17 cellular contexts compared by ENCODE assay signal in the genomic region with DNA sequence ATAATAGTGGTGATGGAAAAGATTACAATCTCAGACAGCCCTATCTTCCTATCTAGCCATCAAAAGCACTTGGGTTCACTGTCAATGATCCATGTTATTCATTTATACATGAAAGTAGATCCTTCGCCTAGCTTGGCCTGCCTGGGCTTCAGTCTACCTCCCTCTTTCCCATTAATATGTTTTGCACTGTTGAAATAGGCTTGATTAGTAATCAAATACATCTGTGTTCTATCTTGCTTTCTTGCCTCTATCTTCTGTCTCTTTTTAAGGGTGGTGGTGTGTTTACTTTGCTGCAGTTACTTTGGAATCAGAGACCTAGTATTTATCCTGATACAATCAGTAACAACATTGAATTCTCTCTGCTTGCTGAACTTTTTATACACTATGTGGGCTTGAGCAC.
DNase-seq lines count a peak whose midpoint lies in the region; ATAC-seq and TF ChIP-seq lines count a peak whose summit lies in the region.
"Had no signal": no experiment of that assay in that cellular context is flagged by ENCODE, and none has a peak within 500 bp of the region (broad histone marks: within the 10 kb centered on the region; RNA-seq: fewer than 3 reads in every experiment).

No MANE protein-coding gene starts in this region.

- ATAC-seq in SK-N-SH treated with all-trans-retinoic acid at 6 μM for 48 hours: peak; percentile 51; the same call in 2 of the 3 replicates
- no peak for ATAC-seq in activated T-cell treated with anti-CD3 and anti-CD28 coated beads, Interleukin-2, amount 50 U/mL, for 72 hours (replicated peaks in 1 of 2)
- ATAC-seq in HG02938 (IDR thresholded peaks at IDR 0.05; ENCODE audit: unreplicated experiment): no peak
- ATAC-seq: GM12878 had no signal

- H3K4me2 ChIP-seq in SK-N-SH: no peak overlapping the region

- 61% methylated on average over 1 of the region's 1 CpG for WGBS in SK-N-SH (ENCODE audit: low lambda C conversion rate)

- H3K36me3 ChIP-seq in SK-N-SH (replicated peaks in 1 of 2; ENCODE audit: control insufficient read depth in 1 of 2, insufficient read depth in 2 of 2, low read length in 1 of 2): no peaks in the 10 kb centered on the region
- no peaks in the 10 kb centered on the region for H3K36me3 ChIP-seq in vagina

- no peak overlapping the region for H3K4me3 Mint-ChIP-seq in nephron progenitor cell
- H3K4me3 Mint-ChIP-seq in activated T-cell treated with anti-CD3 and anti-CD28 coated beads, Interleukin-2, amount 50 U/mL, for 72 hours: no peak overlapping the region
- H3K4me3 Mint-ChIP-seq: CD4-positive, alpha-beta T cell had no signal

- TF ChIP-seq RAD21 in SK-N-SH (IDR thresholded peaks at IDR 0.05; ENCODE audit: low read length): no peak

- peak overlapping the region in 1 of 2 experiments; percentile 55; a peak in 2 of 4 replicates for H3K27ac ChIP-seq in SK-N-SH (ENCODE audit: low read depth in 2 of 2, low read length in 1 of 2)
- peak overlapping the region; percentile 8 for H3K27ac ChIP-seq in vagina
- H3K27ac ChIP-seq: 22Rv1, GM23248, HL-60 had no signal

- peaks cover 0 to 3% of the 10 kb centered on the region in 2 experiments; a peak in 2 of 4 replicates for H3K4me1 ChIP-seq in SK-N-SH (ENCODE audit: control insufficient read depth in 1 of 2, insufficient read depth in 2 of 2, low read depth in 1 of 2, low read length in 1 of 2)
- no peaks in the 10 kb centered on the region for H3K4me1 ChIP-seq in vagina

- H3K27me3 ChIP-seq in SK-N-SH (ENCODE audit: insufficient read depth) (no peaks in the 10 kb centered on the region), vagina (no peaks in the 10 kb centered on the region)

- H3K79me2 ChIP-seq in SK-N-SH (ENCODE audit: insufficient read depth): no peaks in the 10 kb centered on the region

- no peak for TF ChIP-seq EP300 in SK-N-SH (IDR thresholded peaks at IDR 0.05; ENCODE audit: borderline replicate concordance in 1 of 2, low read depth in 1 of 2, low read length in 1 of 2)

- H3K4me3 ChIP-seq in SK-N-SH (ENCODE audit: low read depth in 2 of 2, low read length in 1 of 2) (no peak overlapping the region), fibroblast of villous mesenchyme (ENCODE audit: low read depth, low read length) (no peak overlapping the region), vagina (no peak overlapping the region)
- H3K4me3 ChIP-seq: GM12878, GM23248 had no signal

- no peaks in the 10 kb centered on the region for H4K20me1 ChIP-seq in SK-N-SH (ENCODE audit: insufficient read depth)

- H3K9me3 Mint-ChIP-seq in nephron progenitor cell: peaks cover 14% of the 10 kb centered on the region
- H3K9me3 Mint-ChIP-seq in activated T-cell treated with anti-CD3 and anti-CD28 coated beads, Interleukin-2, amount 50 U/mL, for 72 hours: no peaks in the 10 kb centered on the region
- H3K9me3 Mint-ChIP-seq: CD4-positive, alpha-beta T cell had no signal

- peak overlapping the region; percentile 0 for H3K27ac Mint-ChIP-seq in nephron progenitor cell
- no peak overlapping the region for H3K27ac Mint-ChIP-seq in activated T-cell treated with anti-CD3 and anti-CD28 coated beads, Interleukin-2, amount 50 U/mL, for 72 hours
- H3K27ac Mint-ChIP-seq: CD4-positive, alpha-beta T cell had no signal

- TF ChIP-seq CTCF in SK-N-SH (IDR thresholded peaks at IDR 0.05): no peak
- no peak for TF ChIP-seq CTCF in fibroblast of villous mesenchyme (IDR thresholded peaks at IDR 0.05; ENCODE audit: insufficient read depth, low read depth, low read length)
- TF ChIP-seq CTCF in nephron progenitor cell (IDR thresholded peaks at IDR 0.05): no peak
- no peak for TF ChIP-seq CTCF in vagina (IDR thresholded peaks at IDR 0.05)

- POLR2A ChIA-PET in SK-N-SH (lab: Yijun Ruan, JAX): no interaction called here

- H3K9me2 ChIP-seq in SK-N-SH: no peaks in the 10 kb centered on the region

- no peaks in the 10 kb centered on the region for H3F3A ChIP-seq in SK-N-SH (replicated peaks; ENCODE audit: insufficient read depth)

- H3K27me3 Mint-ChIP-seq in nephron progenitor cell (ENCODE audit: low read depth, poor library complexity): peaks cover 3% of the 10 kb centered on the region
- no peaks in the 10 kb centered on the region for H3K27me3 Mint-ChIP-seq in activated T-cell treated with anti-CD3 and anti-CD28 coated beads, Interleukin-2, amount 50 U/mL, for 72 hours (ENCODE audit: low read depth)
- H3K27me3 Mint-ChIP-seq: CD4-positive, alpha-beta T cell had no signal

- intact Hi-C loops in vagina (cut with DNase I): no loop called here

- peaks cover 27% of the 10 kb centered on the region for H3K4me1 Mint-ChIP-seq in nephron progenitor cell
- no peaks in the 10 kb centered on the region for H3K4me1 Mint-ChIP-seq in activated T-cell treated with anti-CD3 and anti-CD28 coated beads, Interleukin-2, amount 50 U/mL, for 72 hours (ENCODE audit: low read depth)

- DNase-seq in SK-N-SH (no peak), fibroblast of villous mesenchyme (ENCODE audit: low read depth) (peak; percentile 28), nephron progenitor cell (no peak), vagina (ENCODE audit: extremely low spot score in 2 of 2) (no peak), NCI-H1694 treated with DMSO at 0.1 percent for 48 hours (lab: John Stamatoyannopoulos, UW) (no peak)
- no peak for DNase-seq in activated T-cell treated with anti-CD3 and anti-CD28 coated beads, Interleukin-2, amount 50 U/mL, for 72 hours
- DNase-seq: C1 segment of cervical spinal cord; Calu3; CD4-positive, alpha-beta T cell; DMS 273 treated with DMSO at 0.1 percent for 48 hours; GM23248; H7 had no signal

- no peak overlapping the region for H2AFZ ChIP-seq in SK-N-SH (ENCODE audit: low read depth)

- TF ChIP-seq POLR2A in vagina (IDR thresholded peaks at IDR 0.05): no peak

- H3K9ac ChIP-seq in SK-N-SH: no peak overlapping the region
- H3K9ac ChIP-seq: GM23248 had no signal

- H3K36me3 Mint-ChIP-seq in nephron progenitor cell (ENCODE audit: low read depth): no peaks in the 10 kb centered on the region
- no peaks in the 10 kb centered on the region for H3K36me3 Mint-ChIP-seq in activated T-cell treated with anti-CD3 and anti-CD28 coated beads, Interleukin-2, amount 50 U/mL, for 72 hours (ENCODE audit: insufficient read depth in 2 of 2)

- H3K9me3 ChIP-seq in SK-N-SH (no peaks in the 10 kb centered on the region), vagina (no peaks in the 10 kb centered on the region)

- CTCF ChIA-PET in SK-N-SH (lab: Yijun Ruan, JAX): no interaction called here

TF ChIP-seq in SK-N-SH treated with all-trans-retinoic acid at 6 μM for 48 hours, 23 proteins besides CTCF, POLR2A, EP300 and RAD21 (continues in another document):
- TF ChIP-seq ZFP30 (CRISPR knock-in tag; IDR thresholded peaks at IDR 0.05): no peak
- TF ChIP-seq ARNTL (CRISPR knock-in tag; IDR thresholded peaks at IDR 0.05; ENCODE audit: borderline replicate concordance, low read depth): no peak
- TF ChIP-seq ESRRG (CRISPR knock-in tag; IDR thresholded peaks at IDR 0.05): no peak
- no peak for TF ChIP-seq ZC3H10 (CRISPR knock-in tag; IDR thresholded peaks at IDR 0.05)
- TF ChIP-seq SNAI2 (CRISPR knock-in tag; IDR thresholded peaks at IDR 0.05): no peak
- no peak for TF ChIP-seq ZFP3 (CRISPR knock-in tag; IDR thresholded peaks at IDR 0.05)
- TF ChIP-seq CSRNP3 (CRISPR knock-in tag; IDR thresholded peaks at IDR 0.05): no peak

TF ChIP-seq in SK-N-SH, 30 proteins besides CTCF, POLR2A, EP300 and RAD21 (continues in another document):
- TF ChIP-seq PBX3 (IDR thresholded peaks at IDR 0.05): no peak
- TF ChIP-seq CHD2 (IDR thresholded peaks at IDR 0.05; ENCODE audit: low read length, partially characterized antibody): no peak
- TF ChIP-seq USF2 (IDR thresholded peaks at IDR 0.05; ENCODE audit: borderline replicate concordance, low read depth, low read length): no peak
- TF ChIP-seq EZH2phosphoT487 (IDR thresholded peaks at IDR 0.05; ENCODE audit: borderline replicate concordance, low read depth): no peak
- TF ChIP-seq, protein P1, sequence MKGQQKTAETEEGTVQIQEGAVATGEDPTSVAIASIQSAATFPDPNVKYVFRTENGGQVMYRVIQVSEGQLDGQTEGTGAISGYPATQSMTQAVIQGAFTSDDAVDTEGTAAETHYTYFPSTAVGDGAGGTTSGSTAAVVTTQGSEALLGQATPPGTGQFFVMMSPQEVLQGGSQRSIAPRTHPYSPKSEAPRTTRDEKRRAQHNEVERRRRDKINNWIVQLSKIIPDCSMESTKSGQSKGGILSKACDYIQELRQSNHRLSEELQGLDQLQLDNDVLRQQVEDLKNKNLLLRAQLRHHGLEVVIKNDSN (IDR thresholded peaks at IDR 0.05; ENCODE audit: borderline replicate concordance, low read depth): no peak
- no peak for TF ChIP-seq FOXM1 (IDR thresholded peaks at IDR 0.05; ENCODE audit: low read depth)
- TF ChIP-seq TEAD4 (IDR thresholded peaks at IDR 0.05; ENCODE audit: borderline replicate concordance, insufficient read depth): no peak
- TF ChIP-seq MEF2A (IDR thresholded peaks at IDR 0.05; ENCODE audit: borderline replicate concordance, low read depth): no peak
- TF ChIP-seq IRF3 (IDR thresholded peaks at IDR 0.05; ENCODE audit: low read depth, low read length): no peak
